Comparison of ENCODE assay signal across 20 cellular contexts in genomic region chr18:24234850-24235418, GRCh38.
"Had no signal": no experiment of that assay in that cellular context is flagged by ENCODE, and none has a peak within 500 bp of the region (broad histone marks: within the 10 kb centered on the region; RNA-seq: fewer than 3 reads in every experiment).

No MANE protein-coding gene starts in this region.

- H3K9me3 ChIP-seq: esophagus squamous epithelium, gastroesophageal sphincter, pancreas, sigmoid colon, spleen, tibial artery had no signal

- H3K27me3 ChIP-seq: esophagus squamous epithelium, gastroesophageal sphincter, pancreas, sigmoid colon, spleen, tibial artery had no signal

- DNase-seq: activated CD8-positive, alpha-beta memory T cell treated with anti-CD3 and anti-CD28 coated beads, Interleukin-2, amount 50 U/mL, for 4 hours; activated naive CD4-positive, alpha-beta T cell; activated T-cell treated with anti-CD3 and anti-CD28 coated beads, Interleukin-2, amount 50 U/mL, for 24 hours; amniotic stem cell; cortex of kidney; endodermal cell; esophagus squamous epithelium; natural killer cell; pancreas; sigmoid colon; spleen; stimulated activated CD4-positive, alpha-beta T cell treated with anti-CD3 and anti-CD28 coated beads, Interleukin-4, amount 100 ng/mL, for 4 hours; stimulated activated naive CD8-positive, alpha-beta T cell treated with anti-CD3 and anti-CD28 coated beads, Interleukin-15, Interleukin-2, amounts not matched to agents 100 U/mL and 50 U/mL, for 24 hours; substantia nigra; T-helper 1 cell; tibial artery had no signal

- H3K4me3 Mint-ChIP-seq: activated naive CD8-positive, alpha-beta T cell; activated T-cell treated with anti-CD3 and anti-CD28 coated beads, Interleukin-2, amount 50 U/mL, for 24 hours; endodermal cell; natural killer cell had no signal

- H3K27ac ChIP-seq: esophagus squamous epithelium, spleen, tibial artery had no signal

- H3K4me1 Mint-ChIP-seq: natural killer cell had no signal

- H3K27ac Mint-ChIP-seq: activated naive CD8-positive, alpha-beta T cell; activated T-cell treated with anti-CD3 and anti-CD28 coated beads, Interleukin-2, amount 50 U/mL, for 24 hours; activated T-helper 2 cell treated with anti-CD3 and anti-CD28 coated beads, Interferon-gamma antibody, Interleukin-2, Interleukin-4, amounts not matched to agents 10 μg/mL and 5 μg/mL and 100 μg/mL, durations not matched to agents 14 hours and 24 hours and 36 hours; natural killer cell had no signal

- H3K4me3 ChIP-seq: esophagus squamous epithelium, gastroesophageal sphincter, pancreas, sigmoid colon, spleen, tibial artery had no signal

- H3K27me3 Mint-ChIP-seq: activated T-cell treated with anti-CD3 and anti-CD28 coated beads, Interleukin-2, amount 50 U/mL, for 24 hours had no signal

- ATAC-seq: gastroesophageal sphincter; left lobe of liver; natural killer cell; stimulated activated naive CD8-positive, alpha-beta T cell treated with anti-CD3 and anti-CD28 coated beads, Interleukin-15, Interleukin-2, amounts not matched to agents 100 U/mL and 50 U/mL, for 24 hours had no signal

- H3K36me3 Mint-ChIP-seq: natural killer cell had no signal

- H3K9me3 Mint-ChIP-seq: activated T-cell treated with anti-CD3 and anti-CD28 coated beads, Interleukin-2, amount 50 U/mL, for 24 hours; activated T-helper 2 cell treated with anti-CD3 and anti-CD28 coated beads, Interferon-gamma antibody, Interleukin-2, Interleukin-4, amounts not matched to agents 10 μg/mL and 5 μg/mL and 100 μg/mL, durations not matched to agents 14 hours and 24 hours and 36 hours; endodermal cell; natural killer cell had no signal
